In genomic region chr7:47663239-47663638, GRCh38 we compare ENCODE assay signal across 19 cellular contexts.
DNase-seq lines count a peak whose midpoint lies in the region; ATAC-seq and FAIRE-seq lines count a peak whose summit lies in the region.
"Had no signal": no experiment of that assay in that cellular context is flagged by ENCODE, and none has a peak within 500 bp of the region (broad histone marks: within the 10 kb centered on the region; RNA-seq: fewer than 3 reads in every experiment).

No MANE protein-coding gene starts in this region.

- peak; percentile 4 for FAIRE-seq in GM19239 (lab: Jason Lieb, UNC)
- FAIRE-seq: G401.6, GM12891, HepG2, HTR-8/SVneo had no signal

- peak; percentile 46 for DNase-seq in DMS 273 (lab: John Stamatoyannopoulos, UW; ENCODE audit: unreplicated experiment)
- no peak for DNase-seq in DMS 273 treated with DMSO at 0.1 percent for 48 hours (lab: John Stamatoyannopoulos, UW)
- no peak for DNase-seq in GM19239 (ENCODE audit: insufficient read length, low spot score)
- peak; percentile 74 for DNase-seq in fibroblast of gingiva (ENCODE audit: low read depth)
- DNase-seq in stimulated activated CD4-positive, alpha-beta T cell treated with anti-CD3 and anti-CD28 coated beads, Interleukin-4, amount 100 ng/mL, for 1 hour, result no peak
- no peak for DNase-seq in C1 segment of cervical spinal cord (lab: John Stamatoyannopoulos, UW)
- DNase-seq: ACHN; BE2C; CD8-positive, alpha-beta memory T cell; DMS79; EL; GOT3; H9 had no signal

- ATAC-seq in HG02981 (IDR thresholded peaks at IDR 0.05; ENCODE audit: unreplicated experiment) (no peak), HG02642 (IDR thresholded peaks at IDR 0.05; ENCODE audit: poor library complexity, unreplicated experiment) (no peak)
- ATAC-seq: HepG2 had no signal

Comparison
In these comparisons a context has a peak if more than half of its experiments do, and no peak if none do; other contexts are left out.
1. DNase-seq: peak in DMS 273 (single experiment) and fibroblast of gingiva (single experiment); none in DMS 273 treated with DMSO at 0.1 percent for 48 hours (single experiment), GM19239 (single experiment), stimulated activated CD4-positive, alpha-beta T cell treated with anti-CD3 and anti-CD28 coated beads, Interleukin-4, amount 100 ng/mL, for 1 hour (single experiment) and C1 segment of cervical spinal cord (0 of 14).